ENCODE assay signal across 17 cellular contexts in genomic region chr6:79240509-79240908, GRCh38. TPM values are rescaled to one million over a fixed set of nuclear protein-coding genes. Genes with fewer than 3 reads are reported as not detected.
DNase-seq lines count a peak whose midpoint lies in the region; ATAC-seq and TF ChIP-seq lines count a peak whose summit lies in the region.
"Had no signal": no experiment of that assay in that cellular context is flagged by ENCODE, and none has a peak within 500 bp of the region (broad histone marks: within the 10 kb centered on the region; RNA-seq: fewer than 3 reads in every experiment).

No MANE protein-coding gene starts in this region.

- peak; percentile 38 for DNase-seq in DMS153 (lab: John Stamatoyannopoulos, UW)
- DNase-seq in DMS153 treated with DMSO at 0.1 percent for 48 hours (lab: John Stamatoyannopoulos, UW; ENCODE audit: unreplicated experiment): no peak
- peak; percentile 68 for DNase-seq in MCF 10A (ENCODE audit: unreplicated experiment)
- peak; percentile 41 for DNase-seq in kidney tubule cell (ENCODE audit: low spot score)
- no peak for DNase-seq in NCI-H2227 (lab: John Stamatoyannopoulos, UW; ENCODE audit: unreplicated experiment)
- no peak for DNase-seq in activated T-helper 2 cell treated with anti-CD3 and anti-CD28 coated beads, Interferon-gamma antibody, Interleukin-2, Interleukin-4, amounts not matched to agents 10 μg/mL and 5 μg/mL and 100 μg/mL, durations not matched to agents 14 hours and 24 hours and 36 hours (ENCODE audit: low spot score)
- DNase-seq: activated CD4-positive, alpha-beta T cell treated with anti-CD3 and anti-CD28 coated beads, Interleukin-2, amount 50 U/mL, for 1 hour; amniotic stem cell; CD4-positive, CD25-positive, alpha-beta regulatory T cell; NCI-H1105 treated with DMSO at 0.1 percent for 48 hours; NCI-H748 treated with DMSO at 0.1 percent for 48 hours; occipital lobe; small intestine; stomach had no signal

- TF ChIP-seq CTCF in MCF 10A (IDR thresholded peaks at IDR 0.05; ENCODE audit: unreplicated experiment): no peak

- H3K9me3 Mint-ChIP-seq in MCF 10A (ENCODE audit: unreplicated experiment): no peaks in the 10 kb centered on the region
- no peaks in the 10 kb centered on the region for H3K9me3 Mint-ChIP-seq in activated T-helper 2 cell treated with anti-CD3 and anti-CD28 coated beads, Interferon-gamma antibody, Interleukin-2, Interleukin-4, amounts not matched to agents 10 μg/mL and 5 μg/mL and 100 μg/mL, durations not matched to agents 14 hours and 24 hours and 36 hours

- H3K27me3 Mint-ChIP-seq in MCF 10A (ENCODE audit: insufficient read depth, unreplicated experiment): no peaks in the 10 kb centered on the region
- H3K27me3 Mint-ChIP-seq in activated T-helper 2 cell treated with anti-CD3 and anti-CD28 coated beads, Interferon-gamma antibody, Interleukin-2, Interleukin-4, amounts not matched to agents 10 μg/mL and 5 μg/mL and 100 μg/mL, durations not matched to agents 14 hours and 24 hours and 36 hours (ENCODE audit: low read depth): no peaks in the 10 kb centered on the region

- POLR2A ChIA-PET in MCF 10A (lab: Yijun Ruan, JAX): interaction anchor here (0.6 to 5.9 kb wide), 7 partner anchors 28 to 297 kb away, joined by 3 to 39 read pairs (median 5); partner anchors contain the start of genes LCA5 and PHIP

- intact Hi-C loops in MCF 10A (cut with micrococcal nuclease): no loop called here
- intact Hi-C loops in activated T-helper 2 cell treated with anti-CD3 and anti-CD28 coated beads, Interferon-gamma antibody, Interleukin-2, Interleukin-4, amounts not matched to agents 10 μg/mL and 5 μg/mL and 100 μg/mL, durations not matched to agents 14 hours and 24 hours and 36 hours (cut with micrococcal nuclease): no loop called here

- ATAC-seq in HG03442 (IDR thresholded peaks at IDR 0.05; ENCODE audit: unreplicated experiment) (peak; percentile 42), GM18861 (IDR thresholded peaks at IDR 0.05; ENCODE audit: unreplicated experiment) (no peak)
- ATAC-seq: HCT116 had no signal

- peak overlapping the region; percentile 80 for H3K27ac Mint-ChIP-seq in MCF 10A (ENCODE audit: low read depth, unreplicated experiment)
- no peak overlapping the region for H3K27ac Mint-ChIP-seq in activated T-helper 2 cell treated with anti-CD3 and anti-CD28 coated beads, Interferon-gamma antibody, Interleukin-2, Interleukin-4, amounts not matched to agents 10 μg/mL and 5 μg/mL and 100 μg/mL, durations not matched to agents 14 hours and 24 hours and 36 hours
- H3K27ac Mint-ChIP-seq: CD4-positive, CD25-positive, alpha-beta regulatory T cell had no signal

- no peaks in the 10 kb centered on the region for H3K36me3 Mint-ChIP-seq in MCF 10A (ENCODE audit: insufficient read depth, unreplicated experiment)
- no peaks in the 10 kb centered on the region for H3K36me3 Mint-ChIP-seq in activated T-helper 2 cell treated with anti-CD3 and anti-CD28 coated beads, Interferon-gamma antibody, Interleukin-2, Interleukin-4, amounts not matched to agents 10 μg/mL and 5 μg/mL and 100 μg/mL, durations not matched to agents 14 hours and 24 hours and 36 hours (ENCODE audit: low read depth)
- H3K36me3 Mint-ChIP-seq: CD4-positive, CD25-positive, alpha-beta regulatory T cell had no signal

- peaks cover 33% of the 10 kb centered on the region for H3K4me1 Mint-ChIP-seq in MCF 10A (ENCODE audit: insufficient read depth, unreplicated experiment)
- peaks cover 9% of the 10 kb centered on the region for H3K4me1 Mint-ChIP-seq in activated T-helper 2 cell treated with anti-CD3 and anti-CD28 coated beads, Interferon-gamma antibody, Interleukin-2, Interleukin-4, amounts not matched to agents 10 μg/mL and 5 μg/mL and 100 μg/mL, durations not matched to agents 14 hours and 24 hours and 36 hours (ENCODE audit: low read depth)

- CTCF ChIA-PET in MCF 10A (lab: Yijun Ruan, JAX): interaction anchor here (0.9 to 1.3 kb wide), 3 partner anchors 14 to 226 kb away, joined by 3 to 4 read pairs (median 3); no protein-coding TSS in a partner anchor

- no peak overlapping the region for H3K4me3 Mint-ChIP-seq in MCF 10A (ENCODE audit: unreplicated experiment)
- H3K4me3 Mint-ChIP-seq in activated T-helper 2 cell treated with anti-CD3 and anti-CD28 coated beads, Interferon-gamma antibody, Interleukin-2, Interleukin-4, amounts not matched to agents 10 μg/mL and 5 μg/mL and 100 μg/mL, durations not matched to agents 14 hours and 24 hours and 36 hours (ENCODE audit: low read depth): no peak overlapping the region
- H3K4me3 Mint-ChIP-seq: CD4-positive, CD25-positive, alpha-beta regulatory T cell had no signal

- BruUV-seq in MCF 10A (replicated peaks; lab: Mats Ljungman, UMichigan): no TSS peak

RNA-seq across cellular contexts. Expression of gene HMGN3, which starts 6.0 kb away (rescaled TPM):
- total RNA-seq in MCF 10A (2022): 18.7 and 36.5 TPM in 2 replicates
- total RNA-seq in activated T-helper 2 cell treated with anti-CD3 and anti-CD28 coated beads, Interferon-gamma antibody, Interleukin-2, Interleukin-4, amounts not matched to agents 10 μg/mL and 5 μg/mL and 100 μg/mL, durations not matched to agents 14 hours and 24 hours and 36 hours: 66.3 and 68.7 TPM in 2 replicates

Comparison
In these comparisons a context has a peak if more than half of its experiments do, and no peak if none do; other contexts are left out.
1. DNase-seq: peak in DMS153 (single experiment), MCF 10A (single experiment) and kidney tubule cell (single experiment); none in DMS153 treated with DMSO at 0.1 percent for 48 hours (single experiment), NCI-H2227 (single experiment) and activated T-helper 2 cell treated with anti-CD3 and anti-CD28 coated beads, Interferon-gamma antibody, Interleukin-2, Interleukin-4, amounts not matched to agents 10 μg/mL and 5 μg/mL and 100 μg/mL, durations not matched to agents 14 hours and 24 hours and 36 hours (single experiment).